Comparison of ENCODE assay signal across 9 cellular contexts in the genomic region with DNA sequence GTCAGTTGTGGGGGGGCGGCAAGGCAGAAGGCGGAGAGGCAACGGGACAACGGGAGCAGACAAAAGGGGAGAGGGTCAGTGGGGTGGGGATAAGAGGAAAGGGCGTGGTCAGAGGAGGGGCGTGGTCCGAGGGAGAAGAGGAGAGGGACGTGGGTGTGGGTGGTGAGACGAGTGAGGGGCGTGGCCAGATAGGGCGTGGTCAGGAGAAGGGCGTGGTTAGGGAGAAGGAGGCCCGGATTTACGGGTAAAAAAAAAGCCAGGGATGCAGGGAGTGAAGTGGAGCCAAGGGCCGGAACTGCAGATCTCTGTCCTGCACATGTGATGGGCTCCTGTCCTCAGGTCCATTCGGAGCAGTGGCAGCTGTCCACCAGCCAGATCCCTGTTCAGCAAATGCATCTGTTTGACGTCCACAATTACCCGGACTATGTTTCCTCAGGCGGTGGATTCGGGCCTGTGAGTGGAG. TPM values are rescaled to one million over a fixed set of nuclear protein-coding genes. Genes with fewer than 3 reads are reported as not detected.
DNase-seq lines count a peak whose midpoint lies in the region; ATAC-seq, FAIRE-seq and TF ChIP-seq lines count a peak whose summit lies in the region.
"Had no signal": no experiment of that assay in that cellular context is flagged by ENCODE, and none has a peak within 500 bp of the region (broad histone marks: within the 10 kb centered on the region; RNA-seq: fewer than 3 reads in every experiment).

No MANE protein-coding gene starts in this region.

- H3K56ac ChIP-seq in H1 (replicated peaks; ENCODE audit: insufficient read length, low read depth, low read length) = no peak overlapping the region

- in situ Hi-C loops in GM23248 (cut with MboI) = no loop called here

- H2BK120ac ChIP-seq in H1 (replicated peaks; ENCODE audit: low read depth, low read length) = no peak overlapping the region

- H3K9me3 ChIP-seq in GM23248 (ENCODE audit: low read depth) = no peaks in the 10 kb centered on the region
- peaks cover 0 to 2% of the 10 kb centered on the region in 2 experiments; a peak in 1 of 4 replicates for H3K9me3 ChIP-seq in H1 (ENCODE audit: insufficient read depth in 2 of 2, low read depth in 1 of 2, low read length in 1 of 2)
- no peaks in the 10 kb centered on the region for H3K9me3 ChIP-seq in osteoblast (ENCODE audit: low read depth, low read length)

- H3K4me1 ChIP-seq in GM23248 (ENCODE audit: insufficient read depth) = no peaks in the 10 kb centered on the region
- H3K4me1 ChIP-seq in H1 (replicated peaks in 1 of 4; ENCODE audit: control insufficient read depth in 3 of 4, insufficient read depth in 4 of 4, low read length in 3 of 4) = no peaks in the 10 kb centered on the region; a peak in 1 of 7 replicates
- H3K4me1 ChIP-seq in osteoblast (ENCODE audit: insufficient read depth, low read length) = peaks cover 3% of the 10 kb centered on the region
- H3K4me1 ChIP-seq: foreskin keratinocyte had no signal

- no peak overlapping the region for H4K91ac ChIP-seq in H1 (replicated peaks; ENCODE audit: insufficient read length, low read length)

- H3K27ac ChIP-seq in GM23248 (no peak overlapping the region), H1 (ENCODE audit: low read depth, low read length) (no peak overlapping the region), osteoblast (ENCODE audit: low read depth, low read length) (no peak overlapping the region)
- H3K27ac ChIP-seq: foreskin keratinocyte had no signal

- CTCF ChIA-PET in H1 (lab: Charles Lee; ENCODE audit: partially characterized antibody) = interaction anchor here (0.6 to 1.2 kb wide), 2 partner anchors 38 to 2000 kb away, joined by 4 read pairs; no protein-coding TSS in a partner anchor

- H3F3A ChIP-seq in GM23248 (ENCODE audit: insufficient read depth) = no peaks in the 10 kb centered on the region

- no peak overlapping the region for H3K14ac ChIP-seq in H1 (ENCODE audit: insufficient read length)

- H3K9ac ChIP-seq in GM23248 = no peak overlapping the region; the same call in 1 of the 2 replicates
- H3K9ac ChIP-seq in H1 (replicated peaks in 1 of 4; ENCODE audit: extremely low read depth in 1 of 4, low read depth in 3 of 4, low read length in 3 of 4) = no peak overlapping the region

- H2AFZ ChIP-seq in GM23248 (peak overlapping the region; percentile 57; the same call in 1 of the 2 replicates), H1 (ENCODE audit: low read length) (no peak overlapping the region), osteoblast (ENCODE audit: low read length) (no peak overlapping the region)

- POLR2A ChIA-PET in H1 (lab: Charles Lee; ENCODE audit: partially characterized antibody) = interaction anchor here (0.6 to 7.7 kb wide), 5 partner anchors 23 to 219 kb away, joined by 3 to 51 read pairs (median 4); a partner anchor contains a TSS

- peak overlapping the region; percentile 44 for H3K4me3 ChIP-seq in GM23248
- no peak overlapping the region for H3K4me3 ChIP-seq in H1 (ENCODE audit: extremely low read depth in 1 of 4, insufficient read depth in 2 of 4, low read depth in 3 of 4, low read length in 4 of 4)
- no peak overlapping the region for H3K4me3 ChIP-seq in osteoblast (ENCODE audit: insufficient read depth, low read length)

- no peak overlapping the region for H2BK12ac ChIP-seq in H1 (ENCODE audit: low read depth, low read length)

- H3K79me2 ChIP-seq in GM23248 (ENCODE audit: insufficient read depth) = no peaks in the 10 kb centered on the region
- H3K79me2 ChIP-seq in H1 (ENCODE audit: control insufficient read depth in 1 of 2, insufficient read depth in 2 of 2, low read length in 2 of 2) = no peaks in the 10 kb centered on the region
- no peaks in the 10 kb centered on the region for H3K79me2 ChIP-seq in osteoblast (ENCODE audit: insufficient read depth, low read length)

- peaks cover 7% of the 10 kb centered on the region; the same call in 1 of the 2 replicates for H3K23me2 ChIP-seq in H1 (ENCODE audit: low read depth, low read length)

- no peak overlapping the region for H2AK5ac ChIP-seq in H1 (ENCODE audit: low read depth, low read length)

- no peaks in the 10 kb centered on the region for H3K27me3 ChIP-seq in GM23248 (replicated peaks; ENCODE audit: insufficient read depth)
- H3K27me3 ChIP-seq in H1 (replicated peaks in 1 of 4; ENCODE audit: control insufficient read depth in 3 of 4, extremely low read depth in 1 of 4, insufficient read depth in 3 of 4, low read length in 3 of 4) = no peaks in the 10 kb centered on the region
- H3K27me3 ChIP-seq in osteoblast (ENCODE audit: insufficient read depth, low read length) = no peaks in the 10 kb centered on the region
- H3K27me3 ChIP-seq: foreskin keratinocyte had no signal

- no peak overlapping the region for H3K4ac ChIP-seq in H1 (replicated peaks; ENCODE audit: insufficient read length, low read depth, low read length)

- DNase-seq in GM23248 (peak; percentile 90), NCI-H226 (peak; percentile 75), H1 (ENCODE audit: low read depth in 1 of 2, low spot score in 2 of 2) (peak; percentile 74 to 92), osteoblast (ENCODE audit: insufficient read length, low spot score, missing footprints) (peak; percentile 87), foreskin melanocyte (no peak)
- DNase-seq: RPMI8226 had no signal

- H3K4me2 ChIP-seq in GM23248 (ENCODE audit: unreplicated experiment) = peak overlapping the region; percentile 37
- no peak overlapping the region for H3K4me2 ChIP-seq in H1 (ENCODE audit: insufficient read depth in 1 of 2, low read depth in 2 of 2, low read length in 2 of 2)
- no peak overlapping the region for H3K4me2 ChIP-seq in osteoblast (ENCODE audit: insufficient read depth, low read length)

- no peak overlapping the region for H3K18ac ChIP-seq in H1 (ENCODE audit: extremely low read depth, low read length)

- FAIRE-seq in H1 (lab: Jason Lieb, UNC) = no peak

- H3K9me2 ChIP-seq in GM23248 (ENCODE audit: insufficient read depth) = no peaks in the 10 kb centered on the region

- no peak overlapping the region for H2BK15ac ChIP-seq in H1 (ENCODE audit: low read length)

- no peak for TF ChIP-seq CTCF in H1 (IDR thresholded peaks at IDR 0.05; ENCODE audit: control extremely low read depth in 1 of 3, insufficient read depth in 1 of 3, low read depth in 1 of 3, low read length in 3 of 3)
- TF ChIP-seq CTCF in osteoblast (IDR thresholded peaks at IDR 0.05; ENCODE audit: extremely low read depth, low read depth, low read length) = no peak

- no peak overlapping the region for H2BK20ac ChIP-seq in H1 (ENCODE audit: low read length)

- no peak for TF ChIP-seq RAD21 in H1 (IDR thresholded peaks at IDR 0.05 in 1 of 2, conservative IDR thresholded peaks at IDR 0.05 in 1 of 2; ENCODE audit: low read depth in 2 of 2, low read length in 2 of 2)

- H4K5ac ChIP-seq in H1 (ENCODE audit: insufficient read length, low read depth, low read length) = no peak overlapping the region

- no peak for TF ChIP-seq EP300 in H1 (IDR thresholded peaks at IDR 0.05; ENCODE audit: borderline replicate concordance in 1 of 2, low read depth in 2 of 2, low read length in 2 of 2)

- H3K36me3 ChIP-seq in GM23248 (ENCODE audit: low read depth) (no peaks in the 10 kb centered on the region), H1 (ENCODE audit: control insufficient read depth in 2 of 4, insufficient read depth in 4 of 4, low read length in 3 of 4) (peaks cover 8 to 32% (median 19%) of the 10 kb centered on the region in 4 experiments), osteoblast (ENCODE audit: insufficient read depth, low read length) (no peaks in the 10 kb centered on the region)

- ATAC-seq in GM21423 (IDR thresholded peaks at IDR 0.05; ENCODE audit: unreplicated experiment) (no peak), HG02763 (IDR thresholded peaks at IDR 0.05; ENCODE audit: unreplicated experiment) (no peak)
- ATAC-seq: foreskin keratinocyte had no signal

- H3K23ac ChIP-seq in H1 (ENCODE audit: insufficient read length) = no peak overlapping the region

- H4K8ac ChIP-seq in H1 (ENCODE audit: extremely low read depth, insufficient read depth, low read length) = no peak overlapping the region

- no peak overlapping the region for H2BK5ac ChIP-seq in H1 (ENCODE audit: low read depth, low read length)

- TF ChIP-seq POLR2A in H1 (IDR thresholded peaks at IDR 0.05; ENCODE audit: control extremely low read depth in 1 of 2, low read depth in 2 of 2, low read length in 2 of 2) = no peak

- WGBS in GM23248 (ENCODE audit: low coverage in 1 of 2, low lambda C conversion rate in 2 of 2, missing lambda C conversion rate in 2 of 2), 2 experiments = 24 to 32% methylated on average over 11 to 20 of the region's 20 CpGs
- 79% methylated on average over 20 of the region's 20 CpGs; no CpG with 5 or more reads in 1 of the 2 experiments for WGBS in H1 (ENCODE audit: extremely low coverage in 1 of 2, insufficient coverage in 1 of 2, insufficient read length in 1 of 2, insufficient replicate concordance in 2 of 2, low coverage in 1 of 2, low lambda C conversion rate in 2 of 2, missing lambda C conversion rate in 1 of 2), 2 experiments

- H4K20me1 ChIP-seq in GM23248 (ENCODE audit: insufficient read depth) = no peaks in the 10 kb centered on the region
- peaks cover 0 to 2% of the 10 kb centered on the region in 2 experiments for H4K20me1 ChIP-seq in H1 (replicated peaks in 1 of 2; ENCODE audit: control insufficient read depth in 1 of 2, insufficient read depth in 2 of 2, low read length in 2 of 2)
- H4K20me1 ChIP-seq in osteoblast (ENCODE audit: insufficient read depth, low read length) = no peaks in the 10 kb centered on the region

- H3K79me1 ChIP-seq in H1 (ENCODE audit: low read depth, low read length) = no peaks in the 10 kb centered on the region

RNA-seq across cellular contexts. Expression of a gene that starts 21.5 kb away (rescaled TPM):
- 11.7 and 16.6 TPM in 2 replicates for total RNA-seq in GM23248 (2014; rRNA removed; shearing (Covaris generic))
- polyA plus RNA-seq in GM23248 (2016; fragmentation: Nextera tagmentation; extraction: Ambion mirVana) = 14.3 and 16.8 TPM in 2 replicates
- total RNA-seq in H1 (2021; fragmentation: NEBNext Ultra II Directional; extraction: Animal tissue kit (Norgen Biotek cat#: 25700)) = 91.8 and 98.3 TPM in 2 replicates
- polyA plus RNA-seq in H1 (2011; rRNA removed) = 79.6 and 122 TPM in 2 replicates
- polyA plus RNA-seq in H1 (2011; cell fraction: cytosol; rRNA removed) = 89.7 TPM
- polyA plus RNA-seq in H1 (2011; cell fraction: nucleus; rRNA removed) = 284 TPM
- 95.9 to 114 TPM (median 102 TPM) in 4 replicates for polyA plus RNA-seq in H1 (2012, experiment 1 of 2)
- 185 TPM for polyA plus RNA-seq in H1 (2012, experiment 2 of 2)
- 119 TPM for polyA plus RNA-seq in H1 (2013, experiment 1 of 2)
- 124 TPM for polyA plus RNA-seq in H1 (2013, experiment 2 of 2)
- polyA minus RNA-seq in H1 (2011; rRNA and poly(A)+ RNA removed) = 63.3 and 81.8 TPM in 2 replicates
- polyA minus RNA-seq in H1 (2011; cell fraction: cytosol; rRNA and poly(A)+ RNA removed) = 44.8 TPM
- polyA minus RNA-seq in H1 (2011; cell fraction: nucleus; rRNA and poly(A)+ RNA removed) = 65.0 TPM
- total RNA-seq in osteoblast = 10.9 and 17.0 TPM in 2 replicates

RNA-seq across cellular contexts. Expression of a gene that starts 23.0 kb away (rescaled TPM):
- total RNA-seq in GM23248 (2014; rRNA removed; shearing (Covaris generic)) = 0.25 TPM in 1 of 2 replicates, not detected in the other
- polyA plus RNA-seq in GM23248 (2016; fragmentation: Nextera tagmentation; extraction: Ambion mirVana) = 0.10 TPM in 1 of 2 replicates, not detected in the other
- total RNA-seq in H1 (2021; fragmentation: NEBNext Ultra II Directional; extraction: Animal tissue kit (Norgen Biotek cat#: 25700)) = 2.6 and 4.3 TPM in 2 replicates
- 2.5 and 5.4 TPM in 2 replicates for polyA plus RNA-seq in H1 (2011; rRNA removed)
- polyA plus RNA-seq in H1 (2011; cell fraction: cytosol; rRNA removed) = 2.9 TPM
- polyA plus RNA-seq in H1 (2011; cell fraction: nucleus; rRNA removed) = 28.5 TPM
- polyA plus RNA-seq in H1 (2012, experiment 1 of 2) = 2.1 to 4.5 TPM (median 2.7 TPM) in 4 replicates
- 1.9 TPM for polyA plus RNA-seq in H1 (2012, experiment 2 of 2)
- polyA plus RNA-seq in H1 (2013, experiment 1 of 2) = 1.7 TPM
- 1.8 TPM for polyA plus RNA-seq in H1 (2013, experiment 2 of 2)
- 0.59 and 1.3 TPM in 2 replicates for polyA minus RNA-seq in H1 (2011; rRNA and poly(A)+ RNA removed)
- 2.1 TPM for polyA minus RNA-seq in H1 (2011; cell fraction: cytosol; rRNA and poly(A)+ RNA removed)
- 13.0 TPM for polyA minus RNA-seq in H1 (2011; cell fraction: nucleus; rRNA and poly(A)+ RNA removed)
- total RNA-seq in osteoblast = under 0.01 and 0.29 TPM in 2 replicates

RNA-seq across cellular contexts. Expression of a gene that starts 35.4 kb away (rescaled TPM):
- total RNA-seq in GM23248 (2014; rRNA removed; shearing (Covaris generic)) = 192 and 225 TPM in 2 replicates
- polyA plus RNA-seq in GM23248 (2016; fragmentation: Nextera tagmentation; extraction: Ambion mirVana) (164 and 173 TPM in 2 replicates), H1 (2011; rRNA removed) (1,215 and 1,548 TPM in 2 replicates)
- total RNA-seq in H1 (2021; fragmentation: NEBNext Ultra II Directional; extraction: Animal tissue kit (Norgen Biotek cat#: 25700)) = 561 and 579 TPM in 2 replicates
- 1,290 TPM for polyA plus RNA-seq in H1 (2011; cell fraction: cytosol; rRNA removed)
- 1,135 TPM for polyA plus RNA-seq in H1 (2011; cell fraction: nucleus; rRNA removed)
- polyA plus RNA-seq in H1 (2012, experiment 1 of 2) = 426 to 811 TPM (median 790 TPM) in 4 replicates
- polyA plus RNA-seq in H1 (2012, experiment 2 of 2) = 763 TPM
- polyA plus RNA-seq in H1 (2013, experiment 1 of 2) = 339 TPM
- 327 TPM for polyA plus RNA-seq in H1 (2013, experiment 2 of 2)
- 815 and 1,077 TPM in 2 replicates for polyA minus RNA-seq in H1 (2011; rRNA and poly(A)+ RNA removed)
- polyA minus RNA-seq in H1 (2011; cell fraction: cytosol; rRNA and poly(A)+ RNA removed) = 388 TPM
- 319 TPM for polyA minus RNA-seq in H1 (2011; cell fraction: nucleus; rRNA and poly(A)+ RNA removed)
- total RNA-seq in osteoblast = 199 and 208 TPM in 2 replicates

RNA-seq across cellular contexts. Expression of a gene that starts 46.7 kb away (rescaled TPM):
- total RNA-seq in GM23248 (2014; rRNA removed; shearing (Covaris generic)) = 4.3 and 9.5 TPM in 2 replicates
- polyA plus RNA-seq in GM23248 (2016; fragmentation: Nextera tagmentation; extraction: Ambion mirVana) (16.6 and 16.7 TPM in 2 replicates), H1 (2011; rRNA removed) (209 and 280 TPM in 2 replicates)
- total RNA-seq in H1 (2021; fragmentation: NEBNext Ultra II Directional; extraction: Animal tissue kit (Norgen Biotek cat#: 25700)) = 126 and 133 TPM in 2 replicates
- 167 TPM for polyA plus RNA-seq in H1 (2011; cell fraction: cytosol; rRNA removed)
- 185 TPM for polyA plus RNA-seq in H1 (2011; cell fraction: nucleus; rRNA removed)
- 158 to 202 TPM (median 170 TPM) in 4 replicates for polyA plus RNA-seq in H1 (2012, experiment 1 of 2)
- polyA plus RNA-seq in H1 (2012, experiment 2 of 2) = 242 TPM
- polyA plus RNA-seq in H1 (2013, experiment 1 of 2) = 213 TPM
- polyA plus RNA-seq in H1 (2013, experiment 2 of 2) = 198 TPM
- 19.6 and 20.5 TPM in 2 replicates for polyA minus RNA-seq in H1 (2011; rRNA and poly(A)+ RNA removed)
- polyA minus RNA-seq in H1 (2011; cell fraction: cytosol; rRNA and poly(A)+ RNA removed) = 48.1 TPM
- 26.9 TPM for polyA minus RNA-seq in H1 (2011; cell fraction: nucleus; rRNA and poly(A)+ RNA removed)
- total RNA-seq in osteoblast = 4.4 and 5.1 TPM in 2 replicates

RNA-seq across cellular contexts. Expression of a gene that starts 46.8 kb away (rescaled TPM):
- 50.0 and 55.6 TPM in 2 replicates for total RNA-seq in GM23248 (2014; rRNA removed; shearing (Covaris generic))
- polyA plus RNA-seq in GM23248 (2016; fragmentation: Nextera tagmentation; extraction: Ambion mirVana) (28.6 and 28.8 TPM in 2 replicates), H1 (2011; rRNA removed) (103 and 185 TPM in 2 replicates)
- 114 and 115 TPM in 2 replicates for total RNA-seq in H1 (2021; fragmentation: NEBNext Ultra II Directional; extraction: Animal tissue kit (Norgen Biotek cat#: 25700))
- polyA plus RNA-seq in H1 (2011; cell fraction: cytosol; rRNA removed) = 151 TPM
- 260 TPM for polyA plus RNA-seq in H1 (2011; cell fraction: nucleus; rRNA removed)
- 192 to 222 TPM (median 214 TPM) in 4 replicates for polyA plus RNA-seq in H1 (2012, experiment 1 of 2)
- polyA plus RNA-seq in H1 (2012, experiment 2 of 2) = 136 TPM
- polyA plus RNA-seq in H1 (2013, experiment 1 of 2) = 127 TPM
- polyA plus RNA-seq in H1 (2013, experiment 2 of 2) = 124 TPM
- 51.4 and 52.6 TPM in 2 replicates for polyA minus RNA-seq in H1 (2011; rRNA and poly(A)+ RNA removed)
- 50.8 TPM for polyA minus RNA-seq in H1 (2011; cell fraction: cytosol; rRNA and poly(A)+ RNA removed)
- polyA minus RNA-seq in H1 (2011; cell fraction: nucleus; rRNA and poly(A)+ RNA removed) = 42.1 TPM
- total RNA-seq in osteoblast = 48.5 and 54.2 TPM in 2 replicates
